In genomic region chr1:101587749-101588148, GRCh38 we compare ENCODE assay signal across 16 cellular contexts.
A peak's percentile ranks its signal among the peaks of the same experiment; 100 is the strongest.
DNase-seq lines count a peak whose midpoint lies in the region; FAIRE-seq and TF ChIP-seq lines count a peak whose summit lies in the region.
"Had no signal": no experiment of that assay in that cellular context is flagged by ENCODE, and none has a peak within 500 bp of the region (broad histone marks: within the 10 kb centered on the region; RNA-seq: fewer than 3 reads in every experiment).

No MANE protein-coding gene starts in this region.

- peaks cover 26% of the 10 kb centered on the region for H3K27me3 Mint-ChIP-seq in MCF 10A (ENCODE audit: insufficient read depth, unreplicated experiment)

- 44% methylated on average over 5 of the region's 5 CpGs for WGBS in liver
- 23 to 29% methylated on average over 4 to 5 of the region's 5 CpGs for WGBS in transverse colon (ENCODE audit: low coverage in 1 of 2), 2 donors

- H3K9ac ChIP-seq in endothelial cell of umbilical vein (replicated peaks; ENCODE audit: extremely low read depth, insufficient read depth, low read length) (no peak overlapping the region), liver (ENCODE audit: low read depth in 1 of 2, low read length in 2 of 2) (no peak overlapping the region)

- no peaks in the 10 kb centered on the region for H4K20me1 ChIP-seq in endothelial cell of umbilical vein (replicated peaks; ENCODE audit: control insufficient read depth, extremely low read depth, insufficient read depth, low read length)

- CTCF ChIA-PET in MCF 10A (lab: Yijun Ruan, JAX) (interaction anchor here (1.3 kb wide), 1 partner anchor 20 kb away, joined by 3 read pairs; no protein-coding TSS in a partner anchor), endothelial cell of umbilical vein (lab: Charles Lee) (interaction anchor here (1.3 kb wide), 1 partner anchor 9 kb away, joined by 3 read pairs; no protein-coding TSS in a partner anchor)

- H3K9me1 ChIP-seq in endothelial cell of umbilical vein (replicated peaks; ENCODE audit: control insufficient read depth, extremely low read depth, insufficient read depth, low read length) = no peaks in the 10 kb centered on the region

- no peak overlapping the region for H2AFZ ChIP-seq in endothelial cell of umbilical vein (ENCODE audit: low read depth, low read length)

- TF ChIP-seq CTCF in MCF 10A (IDR thresholded peaks at IDR 0.05; ENCODE audit: unreplicated experiment) = no peak
- TF ChIP-seq CTCF in breast epithelium (IDR thresholded peaks at IDR 0.05) = no peak
- no peak for TF ChIP-seq CTCF in endothelial cell of umbilical vein (IDR thresholded peaks at IDR 0.05; ENCODE audit: extremely low read depth in 1 of 2, insufficient read depth in 1 of 2, low read depth in 1 of 2, low read length in 2 of 2)
- TF ChIP-seq CTCF in liver (IDR thresholded peaks at IDR 0.05; ENCODE audit: low read depth, low read length, missing input control) = no peak
- TF ChIP-seq CTCF in transverse colon (IDR thresholded peaks at IDR 0.05) = no peak

- peak; percentile 75 for FAIRE-seq in endothelial cell of umbilical vein (lab: Jason Lieb, UNC)
- FAIRE-seq: A549 had no signal

- no peak overlapping the region for H3K4me3 Mint-ChIP-seq in MCF 10A (ENCODE audit: unreplicated experiment)
- H3K4me3 Mint-ChIP-seq: activated T-helper 1 cell treated with anti-CD3 and anti-CD28 coated beads, Interleukin-12 subunit alpha, Interleukin-12 subunit beta, Interleukin-2, Interleukin-4 antibody, amounts not matched to agents 30 ng/mL and 10 ng/mL and 1 ng/mL, durations not matched to agents 14 hours and 24 hours and 36 hours; T-helper 1 cell treated with Interleukin-12 subunit alpha and Interleukin-12 subunit beta and Interleukin-4 antibody, amounts not matched to agents 30 μg/mL and 1 μg/mL, for 36 hours had no signal

- H3K36me3 Mint-ChIP-seq in MCF 10A (ENCODE audit: insufficient read depth, unreplicated experiment) = no peaks in the 10 kb centered on the region

- intact Hi-C loops in MCF 10A (cut with micrococcal nuclease) (no loop called here), breast epithelium (cut with DNase I; ENCODE audit: low total_unique reads) (no loop called here), endothelial cell of umbilical vein (cut with micrococcal nuclease) (no loop called here), transverse colon (cut with DNase I; ENCODE audit: low total_unique reads) (loop anchor here (10.0 kb wide), 1 partner anchor 257 kb away; no protein-coding TSS in a partner anchor)

- no peak for TF ChIP-seq EP300 in transverse colon (IDR thresholded peaks at IDR 0.05; ENCODE audit: low read depth)

- TF ChIP-seq POLR2A in breast epithelium (IDR thresholded peaks at IDR 0.05) = no peak
- no peak for TF ChIP-seq POLR2A in endothelial cell of umbilical vein (IDR thresholded peaks at IDR 0.05; ENCODE audit: low read depth, low read length)
- TF ChIP-seq POLR2A in transverse colon (IDR thresholded peaks at IDR 0.05) = no peak

- H3K4me2 ChIP-seq in endothelial cell of umbilical vein (ENCODE audit: insufficient read depth, low read length) = no peak overlapping the region
- H3K4me2 ChIP-seq: A549 had no signal

- no peak overlapping the region for H3K27ac ChIP-seq in breast epithelium
- H3K27ac ChIP-seq in endothelial cell of umbilical vein (ENCODE audit: insufficient read depth, low read depth, low read length) = no peak overlapping the region
- no peak overlapping the region for H3K27ac ChIP-seq in liver (ENCODE audit: low read depth in 1 of 2, low read length in 2 of 2)
- H3K27ac ChIP-seq in transverse colon = no peak overlapping the region
- H3K27ac ChIP-seq: A549, thoracic aorta had no signal

- no peaks in the 10 kb centered on the region for H3K79me2 ChIP-seq in endothelial cell of umbilical vein (ENCODE audit: control insufficient read depth, insufficient read depth, low read length)

- no peaks in the 10 kb centered on the region for H3K9me3 ChIP-seq in breast epithelium
- H3K9me3 ChIP-seq in endothelial cell of umbilical vein (replicated peaks; ENCODE audit: control insufficient read depth, insufficient read depth, low read length) = no peaks in the 10 kb centered on the region
- no peaks in the 10 kb centered on the region for H3K9me3 ChIP-seq in liver (ENCODE audit: control insufficient read depth in 4 of 4, low read length in 3 of 4)
- no peaks in the 10 kb centered on the region for H3K9me3 ChIP-seq in transverse colon
- H3K9me3 ChIP-seq: A549, thoracic aorta had no signal

- H3K27ac Mint-ChIP-seq in MCF 10A (ENCODE audit: low read depth, unreplicated experiment) = no peak overlapping the region
- H3K27ac Mint-ChIP-seq: activated T-helper 1 cell treated with anti-CD3 and anti-CD28 coated beads, Interleukin-12 subunit alpha, Interleukin-12 subunit beta, Interleukin-2, Interleukin-4 antibody, amounts not matched to agents 30 ng/mL and 10 ng/mL and 1 ng/mL, durations not matched to agents 14 hours and 24 hours and 36 hours; T-helper 1 cell treated with Interleukin-12 subunit alpha and Interleukin-12 subunit beta and Interleukin-4 antibody, amounts not matched to agents 30 μg/mL and 1 μg/mL, for 36 hours had no signal

- dilution Hi-C loops in endothelial cell of umbilical vein (cut with MboI; ENCODE audit: extremely low pct_ligation_motif_present, low sequenced_read_pairs) = no loop called here

- H3K4me1 Mint-ChIP-seq in MCF 10A (ENCODE audit: insufficient read depth, unreplicated experiment) = no peaks in the 10 kb centered on the region

- H3K4me3 ChIP-seq in breast epithelium (no peak overlapping the region), endothelial cell of umbilical vein (replicated peaks in 1 of 3; ENCODE audit: insufficient read depth in 1 of 3, low read depth in 1 of 3, low read length in 3 of 3) (no peak overlapping the region), liver (ENCODE audit: low read depth in 1 of 3, low read length in 3 of 3) (no peak overlapping the region), transverse colon (no peak overlapping the region)
- H3K4me3 ChIP-seq: A549, thoracic aorta had no signal

- H3K27me3 ChIP-seq in breast epithelium (no peaks in the 10 kb centered on the region), endothelial cell of umbilical vein (ENCODE audit: control insufficient read depth in 2 of 2, insufficient read depth in 2 of 2, low read length in 2 of 2) (peaks cover 0 to 2% of the 10 kb centered on the region in 2 experiments), liver (ENCODE audit: control insufficient read depth in 4 of 4, insufficient read depth in 4 of 4, low read length in 3 of 4) (no peaks in the 10 kb centered on the region), transverse colon (no peaks in the 10 kb centered on the region)

- DNase-seq in MCF 10A (ENCODE audit: unreplicated experiment) (peak; percentile 12), breast epithelium (ENCODE audit: low spot score in 2 of 2) (no peak), endothelial cell of umbilical vein (ENCODE audit: low read depth, low spot score) (peak; percentile 76), transverse colon (peak; percentile 29), HuH-7 (ENCODE audit: low spot score) (no peak), SIG-M5 (lab: John Stamatoyannopoulos, UW) (no peak), NOMO-1 treated with DMSO at 0.1 percent for 48 hours (lab: John Stamatoyannopoulos, UW; ENCODE audit: unreplicated experiment) (no peak)
- DNase-seq: activated CD4-positive, alpha-beta T cell treated with anti-CD3 and anti-CD28 coated beads for 48 hours; effector CD8-positive, alpha-beta T cell; NCI-H1417; NCI-H446 treated with DMSO at 0.1 percent for 48 hours had no signal

- H3K36me3 ChIP-seq in breast epithelium = no peaks in the 10 kb centered on the region
- H3K36me3 ChIP-seq in endothelial cell of umbilical vein (ENCODE audit: control insufficient read depth in 2 of 2, extremely low read depth in 1 of 2, insufficient read depth in 2 of 2, low read length in 2 of 2) = no peaks in the 10 kb centered on the region
- H3K36me3 ChIP-seq in liver (ENCODE audit: control insufficient read depth in 4 of 4, insufficient read depth in 3 of 4, low read depth in 1 of 4, low read length in 3 of 4) = no peaks in the 10 kb centered on the region
- no peaks in the 10 kb centered on the region for H3K36me3 ChIP-seq in transverse colon
- H3K36me3 ChIP-seq: thoracic aorta had no signal

- no peak for TF ChIP-seq RAD21 in liver (IDR thresholded peaks at IDR 0.05)

- in situ Hi-C loops in transverse colon (cut with MboI; ENCODE audit: low pct_ligation_motif_present in 1 of 4, low pct_unique_long_range_greater_than_20kb in 1 of 4, low sequenced_read_pairs in 3 of 4) = no loop called here

- no TSS peak for BruUV-seq in MCF 10A (replicated peaks; lab: Mats Ljungman, UMichigan)
- BruUV-seq in endothelial cell of umbilical vein (replicated peaks; lab: Mats Ljungman, UMichigan) = no TSS peak

- POLR2A ChIA-PET in MCF 10A (lab: Yijun Ruan, JAX) = no interaction called here
- POLR2A ChIA-PET in endothelial cell of umbilical vein (lab: Charles Lee) = no interaction called here

- H3K4me1 ChIP-seq in breast epithelium (no peaks in the 10 kb centered on the region), endothelial cell of umbilical vein (ENCODE audit: control insufficient read depth, extremely low read depth, insufficient read depth, low read length) (peaks cover 4% of the 10 kb centered on the region), liver (ENCODE audit: control insufficient read depth in 4 of 4, insufficient read depth in 4 of 4, low read length in 3 of 4) (no peaks in the 10 kb centered on the region), transverse colon (no peaks in the 10 kb centered on the region)
- H3K4me1 ChIP-seq: A549 had no signal

- no peaks in the 10 kb centered on the region for H3K9me3 Mint-ChIP-seq in MCF 10A (ENCODE audit: unreplicated experiment)
- H3K9me3 Mint-ChIP-seq: activated T-helper 1 cell treated with anti-CD3 and anti-CD28 coated beads, Interleukin-12 subunit alpha, Interleukin-12 subunit beta, Interleukin-2, Interleukin-4 antibody, amounts not matched to agents 30 ng/mL and 10 ng/mL and 1 ng/mL, durations not matched to agents 14 hours and 24 hours and 36 hours; T-helper 1 cell treated with Interleukin-12 subunit alpha and Interleukin-12 subunit beta and Interleukin-4 antibody, amounts not matched to agents 30 μg/mL and 1 μg/mL, for 36 hours had no signal

TF ChIP-seq in endothelial cell of umbilical vein, 7 proteins besides CTCF, POLR2A, EP300 and RAD21 (continues in another document):
- no peak for TF ChIP-seq EZH2 (IDR thresholded peaks at IDR 0.05; ENCODE audit: borderline replicate concordance, low read depth, low read length, severe bottlenecking)
- no peak for TF ChIP-seq POLR2AphosphoS5 (IDR thresholded peaks at IDR 0.05; ENCODE audit: insufficient read depth, low read depth, low read length)

TF ChIP-seq in liver, 16 proteins besides CTCF, POLR2A, EP300 and RAD21:
- TF ChIP-seq RXRA (IDR thresholded peaks at IDR 0.05) (no peak), HNF4A (conservative IDR thresholded peaks at IDR 0.05) (peak; percentile 22 to 50), ATF3 (IDR thresholded peaks at IDR 0.05) (peak; percentile 24), NR2F2 (IDR thresholded peaks at IDR 0.05) (peak; percentile 92)

Comparison
In these comparisons a context has a peak if more than half of its experiments do, and no peak if none do; other contexts are left out.
1. DNase-seq: peak in MCF 10A (single experiment), endothelial cell of umbilical vein (single experiment) and transverse colon (single experiment); none in breast epithelium (0 of 2), HuH-7 (single experiment), SIG-M5 (single experiment) and NOMO-1 treated with DMSO at 0.1 percent for 48 hours (single experiment).